Comparison of ENCODE assay signal across 22 cellular contexts in the genomic region with DNA sequence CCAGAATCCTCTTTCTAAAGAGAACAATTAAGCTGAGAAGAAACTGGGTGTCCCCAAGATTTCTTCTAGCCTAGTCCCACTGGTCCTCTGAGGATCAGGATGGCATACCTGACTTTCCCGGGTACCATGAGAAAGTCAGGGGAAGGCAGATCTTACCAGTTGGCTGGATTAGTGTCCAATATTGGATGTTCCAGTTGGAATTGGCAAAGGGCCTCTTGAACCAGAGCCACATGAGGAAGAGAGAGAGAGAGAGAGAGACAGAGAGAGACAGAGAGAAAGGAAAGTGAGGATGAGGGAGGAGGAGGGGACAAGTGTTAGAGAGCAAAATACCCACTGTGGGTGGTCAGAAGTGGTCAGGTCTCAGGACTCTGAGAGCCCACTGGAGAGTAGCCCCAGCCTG. TPM values are rescaled to one million over a fixed set of nuclear protein-coding genes. Genes with fewer than 3 reads are reported as not detected.
DNase-seq lines count a peak whose midpoint lies in the region; ATAC-seq, FAIRE-seq and TF ChIP-seq lines count a peak whose summit lies in the region.
"Had no signal": no experiment of that assay in that cellular context is flagged by ENCODE, and none has a peak within 500 bp of the region (broad histone marks: within the 10 kb centered on the region; RNA-seq: fewer than 3 reads in every experiment).

No MANE protein-coding gene starts in this region.

- H3K4me2 ChIP-seq in trophoblast cell (ENCODE audit: low read length): no peak overlapping the region

- DNase-seq in Caco-2 (no peak), right lobe of liver (peak in 1 of 3 donors; percentile 62), urothelium cell line (ENCODE audit: low spot score) (no peak), trophoblast cell (no peak), nucleus accumbens (lab: John Stamatoyannopoulos, UW) (no peak)
- DNase-seq in central memory CD8-positive, alpha-beta T cell (ENCODE audit: low spot score in 2 of 2): no peak
- DNase-seq: ACHN; BE2C; C1 segment of cervical spinal cord; CD4-positive, CD25-positive, alpha-beta regulatory T cell; DMS153; DMS79; GDM1; GM23248; HCEC 1CT; IMR-90 had no signal

- peak; percentile 69 for FAIRE-seq in urothelium cell line (lab: Jason Lieb, UNC)
- FAIRE-seq: A204.1, GM12892, GM18507 had no signal

- H3K4ac ChIP-seq in trophoblast cell (ENCODE audit: low read depth, low read length): no peak overlapping the region

- H3K23ac ChIP-seq in trophoblast cell (ENCODE audit: low read length): no peak overlapping the region

- no peak overlapping the region for H2BK5ac ChIP-seq in trophoblast cell (ENCODE audit: low read depth, low read length, poor library complexity)

- no peak overlapping the region for H4K91ac ChIP-seq in trophoblast cell (ENCODE audit: low read depth, low read length)

- H3K9me3 Mint-ChIP-seq in Caco-2 (ENCODE audit: unreplicated experiment): peaks cover 67% of the 10 kb centered on the region
- H3K9me3 Mint-ChIP-seq in central memory CD8-positive, alpha-beta T cell: peaks cover 15% of the 10 kb centered on the region

- POLR2A ChIA-PET in Caco-2 (lab: Charles Lee): no interaction called here

- H3K4me3 ChIP-seq in Caco-2 (ENCODE audit: low read depth, low read length): no peak overlapping the region
- no peak overlapping the region for H3K4me3 ChIP-seq in right lobe of liver
- H3K4me3 ChIP-seq in trophoblast cell (ENCODE audit: low read depth, low read length): no peak overlapping the region
- H3K4me3 ChIP-seq: GM23248 had no signal

- intact Hi-C loops in Caco-2 (cut with micrococcal nuclease; ENCODE audit: unreplicated experiment) (no loop called here), right lobe of liver (cut with DNase I) (no loop called here)

- peaks cover 13% of the 10 kb centered on the region for H3K4me1 ChIP-seq in Caco-2
- no peaks in the 10 kb centered on the region for H3K4me1 ChIP-seq in right lobe of liver
- H3K4me1 ChIP-seq in trophoblast cell (ENCODE audit: control insufficient read depth in 1 of 2, insufficient read depth in 2 of 2, low read length in 2 of 2): no peaks in the 10 kb centered on the region
- H3K4me1 ChIP-seq: BE2C had no signal

- H3K18ac ChIP-seq in trophoblast cell (ENCODE audit: low read length): no peak overlapping the region

- H3K27ac ChIP-seq in right lobe of liver (no peak overlapping the region), trophoblast cell (ENCODE audit: low read depth, low read length) (no peak overlapping the region)
- H3K27ac ChIP-seq: GM23248, HL-60 had no signal

- BruUV-seq in Caco-2 (replicated peaks; lab: Mats Ljungman, UMichigan): no TSS peak

- H3K4me1 Mint-ChIP-seq in Caco-2 (ENCODE audit: low read depth, unreplicated experiment): peaks cover 15% of the 10 kb centered on the region
- peaks cover 53% of the 10 kb centered on the region for H3K4me1 Mint-ChIP-seq in central memory CD8-positive, alpha-beta T cell
- H3K4me1 Mint-ChIP-seq: CD4-positive, CD25-positive, alpha-beta regulatory T cell had no signal

- no peak overlapping the region for H2AK5ac ChIP-seq in trophoblast cell (ENCODE audit: low read length)

- H3K79me1 ChIP-seq in trophoblast cell (ENCODE audit: low read length): no peaks in the 10 kb centered on the region

- 40% methylated on average over 1 of the region's 1 CpG for WGBS in right lobe of liver (ENCODE audit: insufficient coverage, low coverage, low lambda C conversion rate, missing lambda C conversion rate)
- no CpG with 5 or more reads among the region's 1 CpG for WGBS in trophoblast cell (ENCODE audit: extremely low coverage, insufficient coverage, insufficient read length)

- H3K4me3 Mint-ChIP-seq in Caco-2 (ENCODE audit: unreplicated experiment): no peak overlapping the region
- no peak overlapping the region for H3K4me3 Mint-ChIP-seq in central memory CD8-positive, alpha-beta T cell
- H3K4me3 Mint-ChIP-seq: CD4-positive, CD25-positive, alpha-beta regulatory T cell had no signal

- H2BK12ac ChIP-seq in trophoblast cell (ENCODE audit: low read length): no peak overlapping the region

- H2AFZ ChIP-seq in trophoblast cell (ENCODE audit: insufficient read depth, low read length, poor library complexity): no peak overlapping the region
- H2AFZ ChIP-seq: GM23248 had no signal

- no peak overlapping the region for H3K9ac ChIP-seq in trophoblast cell (ENCODE audit: low read length)
- H3K9ac ChIP-seq: GM23248 had no signal

- H3K36me3 ChIP-seq in Caco-2 (ENCODE audit: control insufficient read depth, insufficient read depth, low read length) (no peaks in the 10 kb centered on the region; the same call in 1 of the 2 replicates), right lobe of liver (peaks cover 0 to 4% (median 0%) of the 10 kb centered on the region in 4 donors), trophoblast cell (ENCODE audit: control insufficient read depth in 1 of 2, insufficient read depth in 2 of 2, low read length in 2 of 2) (no peaks in the 10 kb centered on the region)
- H3K36me3 ChIP-seq: BE2C had no signal

- no peak for ATAC-seq in central memory CD8-positive, alpha-beta T cell (replicated peaks; ENCODE audit: extremely low read depth, poor library complexity, severe bottlenecking)
- peak; percentile 48 to 85 (median 79) for ATAC-seq in right lobe of liver
- no peak for ATAC-seq in HG03354 (IDR thresholded peaks at IDR 0.05; ENCODE audit: poor library complexity, severe bottlenecking, unreplicated experiment)

- TF ChIP-seq CTCF in Caco-2 (IDR thresholded peaks at IDR 0.05; ENCODE audit: insufficient read depth in 1 of 2, low read depth in 1 of 2, low read length in 1 of 2, severe bottlenecking in 1 of 2, unreplicated experiment in 1 of 2) (no peak), right lobe of liver (IDR thresholded peaks at IDR 0.05) (no peak)

- H3K14ac ChIP-seq in trophoblast cell (ENCODE audit: low read length): no peak overlapping the region

- no peaks in the 10 kb centered on the region for H3K79me2 ChIP-seq in trophoblast cell (ENCODE audit: control insufficient read depth, insufficient read depth, low read length, poor library complexity)

- peak overlapping the region; percentile 1 for H3K27ac Mint-ChIP-seq in Caco-2 (ENCODE audit: unreplicated experiment)
- H3K27ac Mint-ChIP-seq in central memory CD8-positive, alpha-beta T cell (ENCODE audit: low read depth): peak overlapping the region; percentile 9
- H3K27ac Mint-ChIP-seq: CD4-positive, CD25-positive, alpha-beta regulatory T cell had no signal

- H3K9me3 ChIP-seq in Caco-2: peaks cover 63% of the 10 kb centered on the region
- H3K9me3 ChIP-seq in right lobe of liver: no peaks in the 10 kb centered on the region
- peaks cover 9% of the 10 kb centered on the region for H3K9me3 ChIP-seq in trophoblast cell (ENCODE audit: insufficient read depth, low read depth, low read length)
- H3K9me3 ChIP-seq: BE2C had no signal

- CTCF ChIA-PET in Caco-2 (lab: Charles Lee): no interaction called here

- H3K27me3 ChIP-seq in Caco-2 (replicated peaks; ENCODE audit: control insufficient read depth, insufficient read depth, low read length) (no peaks in the 10 kb centered on the region), right lobe of liver (no peaks in the 10 kb centered on the region), trophoblast cell (ENCODE audit: insufficient read depth, low read length) (no peaks in the 10 kb centered on the region)
- H3K27me3 ChIP-seq: BE2C had no signal

- H3K27me3 Mint-ChIP-seq in Caco-2 (ENCODE audit: insufficient read depth, unreplicated experiment): no peaks in the 10 kb centered on the region
- no peaks in the 10 kb centered on the region for H3K27me3 Mint-ChIP-seq in central memory CD8-positive, alpha-beta T cell

- H4K8ac ChIP-seq in trophoblast cell (ENCODE audit: low read depth, low read length): no peak overlapping the region

- TF ChIP-seq POLR2A in right lobe of liver (IDR thresholded peaks at IDR 0.05): no peak

- no peak overlapping the region for H4K12ac ChIP-seq in trophoblast cell (ENCODE audit: low read depth, low read length)

- H3K36me3 Mint-ChIP-seq in Caco-2 (ENCODE audit: insufficient read depth, unreplicated experiment): peaks cover 11% of the 10 kb centered on the region
- peaks cover 15% of the 10 kb centered on the region for H3K36me3 Mint-ChIP-seq in central memory CD8-positive, alpha-beta T cell (ENCODE audit: insufficient read depth)

- H2BK120ac ChIP-seq in trophoblast cell (ENCODE audit: insufficient read depth, low read length, poor library complexity): no peak overlapping the region

RNA-seq across cellular contexts. Expression of gene A2M, which starts 28.2 kb away (rescaled TPM):
- 0.60 and 1.00 TPM in 2 replicates for total RNA-seq in Caco-2 (2022)
- 1,000 to 10,000 TPM in 5 of 6 experiments, 100 to 1,000 TPM in 1; 978 to 3,352 (median 2,507) TPM for total RNA-seq in right lobe of liver
- polyA plus RNA-seq in trophoblast cell (2013): 2.1 and 3.0 TPM in 2 replicates
- total RNA-seq: CD4-positive, CD25-positive, alpha-beta regulatory T cell; Daoy had no signal
- polyA plus RNA-seq: CD4-positive, CD25-positive, alpha-beta regulatory T cell had no signal

Comparison
In these comparisons a context has a peak if more than half of its experiments do, and no peak if none do; other contexts are left out.
1. ATAC-seq: peak in right lobe of liver (4 of 4); none in central memory CD8-positive, alpha-beta T cell (single experiment) and HG03354 (single experiment).
2. RNA of gene A2M, which starts 28.2 kb away (total RNA-seq): 978 to 3,352 TPM in right lobe of liver; 0.60 to 1.00 TPM in Caco-2; every median in the first group is over 100 times any median in the second.